8 cellular contexts compared by ENCODE assay signal in genomic region chr1:50959303-50959912, GRCh38. TPM values are rescaled to one million over a fixed set of nuclear protein-coding genes. Genes with fewer than 3 reads are reported as not detected.
DNase-seq lines count a peak whose midpoint lies in the region; ATAC-seq and TF ChIP-seq lines count a peak whose summit lies in the region.

No MANE protein-coding gene starts in this region.

- TF ChIP-seq EP300 in tibial nerve (IDR thresholded peaks at IDR 0.05), result no peak

- peaks cover 51% of the 10 kb centered on the region for H3K79me2 ChIP-seq in PC-9 (ENCODE audit: low read depth)

- DNase-seq in NOMO-1 treated with dmso at 0.1 percent for 144 hours (lab: John Stamatoyannopoulos, UW; ENCODE audit: unreplicated experiment) (peak; percentile 59), NOMO-1 treated with DMSO at 0.1 percent for 48 hours (lab: John Stamatoyannopoulos, UW; ENCODE audit: unreplicated experiment) (no peak), HFF-Myc (ENCODE audit: extremely low read depth, low read depth) (no peak), PC-9 (no peak), lower lobe of right lung (no peak), tibial nerve (ENCODE audit: low spot score in 2 of 2) (peak in 1 of 2 donors; percentile 12)
- no peak for DNase-seq in central memory CD8-positive, alpha-beta T cell (ENCODE audit: low spot score in 2 of 2)

- H3K9me2 ChIP-seq in PC-9 (ENCODE audit: insufficient read depth), result no peaks in the 10 kb centered on the region

- ATAC-seq in central memory CD8-positive, alpha-beta T cell (replicated peaks; ENCODE audit: extremely low read depth, poor library complexity, severe bottlenecking), result peak; percentile 45
- ATAC-seq in lower lobe of right lung (no peak), HG02571 (IDR thresholded peaks at IDR 0.05; ENCODE audit: unreplicated experiment) (no peak)

- peak overlapping the region; percentile 84 for H3K4me3 ChIP-seq in HFF-Myc (replicated peaks; ENCODE audit: low read depth, low read length)
- H3K4me3 ChIP-seq in PC-9, result peak overlapping the region; percentile 85
- peak overlapping the region; percentile 67 for H3K4me3 ChIP-seq in lower lobe of right lung
- H3K4me3 ChIP-seq in tibial nerve, result peak overlapping the region; percentile 53 to 86 (median 69)

- 0 out of 2 replicates have a peak, but pooled peaks cover 7% of the 10 kb centered on the region for H3K36me3 ChIP-seq in PC-9 (ENCODE audit: low read depth)
- no peaks in the 10 kb centered on the region for H3K36me3 ChIP-seq in lower lobe of right lung
- H3K36me3 ChIP-seq in tibial nerve, result no peaks in the 10 kb centered on the region

- peaks cover 12% of the 10 kb centered on the region for H3K36me3 Mint-ChIP-seq in central memory CD8-positive, alpha-beta T cell (ENCODE audit: insufficient read depth)

- no peaks in the 10 kb centered on the region for H3K9me3 Mint-ChIP-seq in central memory CD8-positive, alpha-beta T cell

- peak overlapping the region; percentile 23 for H3K27ac Mint-ChIP-seq in central memory CD8-positive, alpha-beta T cell (ENCODE audit: low read depth)

- H3K27ac ChIP-seq in PC-9 (peak overlapping the region; percentile 49), lower lobe of right lung (peak overlapping the region; percentile 86), tibial nerve (peak overlapping the region in 3 of 4 donors; percentile 82 to 93 (median 86))

- peak overlapping the region; percentile 70 for H3K4me3 Mint-ChIP-seq in central memory CD8-positive, alpha-beta T cell

- H3F3A ChIP-seq in PC-9 (ENCODE audit: insufficient read depth, low read depth), result peaks cover 19% of the 10 kb centered on the region

- H3K4me1 ChIP-seq in PC-9 (replicated peaks; ENCODE audit: insufficient read depth), result peaks cover 23% of the 10 kb centered on the region
- peaks cover 10% of the 10 kb centered on the region for H3K4me1 ChIP-seq in lower lobe of right lung
- peaks cover 0 to 28% (median 9%) of the 10 kb centered on the region in 4 donors for H3K4me1 ChIP-seq in tibial nerve

- H3K4me1 Mint-ChIP-seq in central memory CD8-positive, alpha-beta T cell, result peaks cover 16% of the 10 kb centered on the region

- no peaks in the 10 kb centered on the region for H3K27me3 ChIP-seq in PC-9 (ENCODE audit: insufficient read depth, low read depth)
- H3K27me3 ChIP-seq in lower lobe of right lung (ENCODE audit: low read depth), result no peaks in the 10 kb centered on the region
- H3K27me3 ChIP-seq in tibial nerve, result no peaks in the 10 kb centered on the region

- H3K9me3 ChIP-seq in PC-9 (ENCODE audit: insufficient read depth, low read depth), result no peaks in the 10 kb centered on the region
- no peaks in the 10 kb centered on the region for H3K9me3 ChIP-seq in lower lobe of right lung
- no peaks in the 10 kb centered on the region for H3K9me3 ChIP-seq in tibial nerve

- no peaks in the 10 kb centered on the region for H4K20me1 ChIP-seq in PC-9 (ENCODE audit: insufficient read depth)

- peak overlapping the region; percentile 89 for H2AFZ ChIP-seq in PC-9

- BruUV-seq in PC-9 (replicated peaks; lab: Mats Ljungman, UMichigan), result no TSS peak

- TF ChIP-seq POLR2A in tibial nerve (IDR thresholded peaks at IDR 0.05), result no peak

- peak overlapping the region; percentile 93 for H3K4me2 ChIP-seq in PC-9

- POLR2A ChIA-PET in PC-9 (lab: Charles Lee; ENCODE audit: unreplicated experiment), result no interaction called here

- TF ChIP-seq CTCF in HFF-Myc (IDR thresholded peaks at IDR 0.05; ENCODE audit: low read depth, low read length, missing control alignments) (no peak), PC-9 (conservative IDR thresholded peaks at IDR 0.05) (no peak), lower lobe of right lung (IDR thresholded peaks at IDR 0.05) (no peak), tibial nerve (IDR thresholded peaks at IDR 0.05) (no peak)

- intact Hi-C loops in PC-9 (cut with micrococcal nuclease; ENCODE audit: unreplicated experiment), result no loop called here
- intact Hi-C loops in lower lobe of right lung (cut with DNase I), result no loop called here

- CTCF ChIA-PET in PC-9 (lab: Charles Lee), result no interaction called here

- H3K27me3 Mint-ChIP-seq in central memory CD8-positive, alpha-beta T cell, result no peaks in the 10 kb centered on the region

- WGBS in tibial nerve, 2 donors, result 1% methylated on average over 24 to 34 of the region's 38 CpGs

RNA-seq across cellular contexts. Expression of gene FAF1, which starts 0.7 kb away (rescaled TPM):
- total RNA-seq in PC-9 (2021), result 99.2 and 105 TPM in 2 replicates
- 45.0 TPM for total RNA-seq in lower lobe of right lung
- total RNA-seq in tibial nerve, result 10 to 100 TPM; 25.1 to 55.7 (median 38.8) TPM

RNA-seq across cellular contexts. Expression of gene CDKN2C, which starts 10.6 kb away (rescaled TPM):
- total RNA-seq in PC-9 (2021), result 16.1 and 17.1 TPM in 2 replicates
- total RNA-seq in lower lobe of right lung, result 9.2 TPM
- total RNA-seq in tibial nerve, result 10 to 100 TPM; 16.1 to 30.2 (median 28.5) TPM
